In the genomic region with DNA sequence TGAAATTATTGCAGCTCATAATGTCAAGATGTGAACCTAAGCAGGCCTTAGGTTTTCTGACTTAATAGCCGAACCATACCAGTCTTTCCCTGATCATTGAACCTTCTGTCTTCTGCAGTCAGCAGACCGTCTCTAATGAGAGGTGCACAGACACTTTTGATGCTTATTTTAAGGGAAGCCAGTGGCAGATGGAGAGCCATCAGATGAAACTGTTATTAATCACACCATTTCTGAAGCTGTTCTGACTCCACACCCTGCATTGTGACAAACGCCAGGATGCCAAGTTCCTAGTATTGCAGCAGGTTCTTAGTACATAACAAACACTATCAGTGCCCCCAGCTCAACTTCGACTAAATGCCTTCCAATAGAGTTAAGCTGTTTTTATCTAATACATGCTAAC, we compare ENCODE assay signal across 17 cellular contexts. TPM values are rescaled to one million over a fixed set of nuclear protein-coding genes. Genes with fewer than 3 reads are reported as not detected.
DNase-seq lines count a peak whose midpoint lies in the region; ATAC-seq and TF ChIP-seq lines count a peak whose summit lies in the region.
"Had no signal": no experiment of that assay in that cellular context is flagged by ENCODE, and none has a peak within 500 bp of the region (broad histone marks: within the 10 kb centered on the region; RNA-seq: fewer than 3 reads in every experiment).

No MANE protein-coding gene starts in this region.

- no peak overlapping the region for H3K4me3 ChIP-seq in naive thymus-derived CD4-positive, alpha-beta T cell (ENCODE audit: low read length)

- no peaks in the 10 kb centered on the region for H3K9me3 Mint-ChIP-seq in brain
- no peaks in the 10 kb centered on the region for H3K9me3 Mint-ChIP-seq in naive thymus-derived CD4-positive, alpha-beta T cell
- H3K9me3 Mint-ChIP-seq: neural crest cell had no signal

- CTCF ChIA-PET in naive thymus-derived CD4-positive, alpha-beta T cell (lab: Charles Lee), result interaction anchor here (0.5 to 2.1 kb wide), 6 partner anchors 8 to 1012 kb away, joined by 3 to 7 read pairs (median 3); no protein-coding TSS in a partner anchor

- peaks cover under 1% of the 10 kb centered on the region for H3K36me3 Mint-ChIP-seq in brain
- peaks cover 0 to 15% (median 8%) of the 10 kb centered on the region in 5 donors for H3K36me3 Mint-ChIP-seq in naive thymus-derived CD4-positive, alpha-beta T cell

- no peaks in the 10 kb centered on the region for H3K27me3 ChIP-seq in naive thymus-derived CD4-positive, alpha-beta T cell (ENCODE audit: control insufficient read depth in 2 of 2, insufficient read depth in 2 of 2, low read length in 2 of 2)

- H3K4me1 Mint-ChIP-seq in brain, result peaks cover 86% of the 10 kb centered on the region
- peaks cover 54 to 91% (median 90%) of the 10 kb centered on the region in 7 donors for H3K4me1 Mint-ChIP-seq in naive thymus-derived CD4-positive, alpha-beta T cell

- peak overlapping the region in 3 of 5 experiments; percentile 1 to 19 (median 3) for H3K27ac Mint-ChIP-seq in brain
- peak overlapping the region in 8 of 9 donors; percentile 90 to 95 (median 93) for H3K27ac Mint-ChIP-seq in naive thymus-derived CD4-positive, alpha-beta T cell

- POLR2A ChIA-PET in naive thymus-derived CD4-positive, alpha-beta T cell (lab: Charles Lee), result interaction anchor here (0.6 to 6.8 kb wide), 7 partner anchors 10 to 45 kb away, joined by 3 to 39 read pairs (median 7); a partner anchor contains a TSS

- DNase-seq in Ammon's horn (ENCODE audit: low spot score), result peak; percentile 61
- peak; percentile 67 for DNase-seq in DMS 273 (lab: John Stamatoyannopoulos, UW; ENCODE audit: unreplicated experiment)
- DNase-seq in naive thymus-derived CD4-positive, alpha-beta T cell, result no peak
- no peak for DNase-seq in occipital lobe (lab: John Stamatoyannopoulos, UW)
- DNase-seq in posterior vena cava (ENCODE audit: low spot score), result no peak
- DNase-seq: anterior cingulate cortex; hippocampal formation; MM.1S; NCI-H2029 treated with DMSO at 0.1 percent for 48 hours; NCI-H526 treated with DMSO at 0.1 percent for 48 hours; stimulated activated CD4-positive, alpha-beta T cell treated with anti-CD3 and anti-CD28 coated beads, Interleukin-4, amount 100 ng/mL, for 1 hour; WERI-Rb-1 had no signal

- peak overlapping the region; percentile 59 for H3K27ac ChIP-seq in naive thymus-derived CD4-positive, alpha-beta T cell (ENCODE audit: low read depth, low read length)
- H3K27ac ChIP-seq: WERI-Rb-1 had no signal

- H3K9me3 ChIP-seq in naive thymus-derived CD4-positive, alpha-beta T cell (ENCODE audit: control insufficient read depth in 2 of 3, low read length in 3 of 3), result no peaks in the 10 kb centered on the region

- intact Hi-C loops in naive thymus-derived CD4-positive, alpha-beta T cell (cut with micrococcal nuclease), result loop anchor here (1.0 to 10.0 kb wide), 5 partner anchors 9 to 1254 kb away; no protein-coding TSS in a partner anchor
- intact Hi-C loops in posterior vena cava (cut with DNase I), result no loop called here

- ATAC-seq in naive thymus-derived CD4-positive, alpha-beta T cell, result no peak
- ATAC-seq in GM18519 (IDR thresholded peaks at IDR 0.05; ENCODE audit: low FRiP score, unreplicated experiment) (no peak), HG02763 (IDR thresholded peaks at IDR 0.05; ENCODE audit: unreplicated experiment) (no peak)
- ATAC-seq: sciatic nerve had no signal

- peaks cover 8% of the 10 kb centered on the region for H3K27me3 Mint-ChIP-seq in brain
- H3K27me3 Mint-ChIP-seq in naive thymus-derived CD4-positive, alpha-beta T cell, result no peaks in the 10 kb centered on the region

- no peaks in the 10 kb centered on the region for H3K36me3 ChIP-seq in naive thymus-derived CD4-positive, alpha-beta T cell (ENCODE audit: control insufficient read depth in 2 of 3, insufficient read depth in 3 of 3, low read length in 3 of 3)
- H3K36me3 ChIP-seq: WERI-Rb-1 had no signal

- TF ChIP-seq CTCF in brain (conservative IDR thresholded peaks at IDR 0.05), result no peak

- H3K4me3 Mint-ChIP-seq in brain, result no peak overlapping the region
- H3K4me3 Mint-ChIP-seq in naive thymus-derived CD4-positive, alpha-beta T cell, result peak overlapping the region in 8 of 10 donors; percentile 17 to 82 (median 50)
- H3K4me3 Mint-ChIP-seq: neural crest cell had no signal

- H3K4me1 ChIP-seq in naive thymus-derived CD4-positive, alpha-beta T cell (ENCODE audit: control insufficient read depth in 2 of 2, insufficient read depth in 2 of 2, low read length in 2 of 2), result peaks cover 69 to 78% of the 10 kb centered on the region in 2 donors

RNA-seq across cellular contexts. Expression of a gene that starts 43.0 kb away (rescaled TPM):
- 11.9 TPM for polyA plus RNA-seq in brain (ENCODE audit: insufficient read depth, low read depth, low replicate concordance)
- 100 to 1,000 TPM in 4 of 5 experiments, 10 to 100 TPM in 1; 72.0 to 207 (median 131) TPM for total RNA-seq in naive thymus-derived CD4-positive, alpha-beta T cell
- 100 to 1,000 TPM in 1 of 2 donors, 10 to 100 TPM in 1; 85.1 to 110 TPM for polyA plus RNA-seq in naive thymus-derived CD4-positive, alpha-beta T cell
- total RNA-seq in occipital lobe (177 TPM), posterior vena cava (100 to 1,000 TPM in 1 of 2 donors, 10 to 100 TPM in 1; 65.2 to 172 TPM)

Comparison
In these comparisons a context has a peak if more than half of its experiments do, and no peak if none do; other contexts are left out.
1. DNase-seq: peak in Ammon's horn (single experiment) and DMS 273 (single experiment); none in naive thymus-derived CD4-positive, alpha-beta T cell (0 of 9), occipital lobe (single experiment) and posterior vena cava (single experiment).
2. H3K4me3 Mint-ChIP-seq: peak in naive thymus-derived CD4-positive, alpha-beta T cell (8 of 10); none in brain (0 of 5).
3. intact Hi-C loops: an anchor here in naive thymus-derived CD4-positive, alpha-beta T cell (1.0 to 10.0 kb wide); none called in posterior vena cava.